In the genomic region with DNA sequence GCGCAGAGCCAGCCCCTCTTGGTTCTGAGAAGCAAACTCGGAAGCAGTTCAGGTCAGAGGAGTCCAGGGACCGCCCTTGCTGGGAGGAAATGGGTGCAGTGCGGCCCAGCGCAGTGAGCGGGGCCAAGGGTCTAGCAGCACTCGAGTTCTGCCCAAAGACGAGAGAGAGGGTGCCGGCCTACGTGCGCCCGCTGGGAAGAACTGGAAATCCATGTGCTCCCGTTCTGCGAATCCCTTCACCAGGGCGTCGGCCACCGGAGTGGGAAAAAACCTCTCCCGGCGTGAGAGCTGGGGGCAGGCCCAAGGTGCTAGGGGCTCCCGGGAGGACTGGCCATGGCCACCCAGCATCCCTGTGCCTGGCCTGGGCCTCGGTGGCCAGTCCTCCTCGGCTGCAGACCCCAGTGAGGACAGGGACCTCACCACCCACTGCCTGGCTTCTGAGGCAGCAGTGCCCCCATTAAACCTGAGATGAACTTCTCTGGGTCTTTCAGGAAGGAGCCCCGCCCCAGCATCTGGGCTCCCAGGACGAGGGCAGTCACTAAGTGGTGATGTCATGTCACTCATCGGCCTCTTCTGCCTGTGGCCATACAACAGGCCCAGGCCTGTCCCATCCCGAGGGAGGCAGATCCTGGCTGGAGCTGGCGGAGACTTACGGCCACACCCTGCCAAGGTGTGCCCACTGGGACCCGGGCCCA, we compare ENCODE assay signal across 1 cellular context.
TF ChIP-seq lines count a peak whose summit lies in the region.

No MANE protein-coding gene starts in this region.

TF ChIP-seq in HepG2, 621 proteins besides CTCF, POLR2A, EP300 and RAD21:
- TF ChIP-seq, protein P1, sequence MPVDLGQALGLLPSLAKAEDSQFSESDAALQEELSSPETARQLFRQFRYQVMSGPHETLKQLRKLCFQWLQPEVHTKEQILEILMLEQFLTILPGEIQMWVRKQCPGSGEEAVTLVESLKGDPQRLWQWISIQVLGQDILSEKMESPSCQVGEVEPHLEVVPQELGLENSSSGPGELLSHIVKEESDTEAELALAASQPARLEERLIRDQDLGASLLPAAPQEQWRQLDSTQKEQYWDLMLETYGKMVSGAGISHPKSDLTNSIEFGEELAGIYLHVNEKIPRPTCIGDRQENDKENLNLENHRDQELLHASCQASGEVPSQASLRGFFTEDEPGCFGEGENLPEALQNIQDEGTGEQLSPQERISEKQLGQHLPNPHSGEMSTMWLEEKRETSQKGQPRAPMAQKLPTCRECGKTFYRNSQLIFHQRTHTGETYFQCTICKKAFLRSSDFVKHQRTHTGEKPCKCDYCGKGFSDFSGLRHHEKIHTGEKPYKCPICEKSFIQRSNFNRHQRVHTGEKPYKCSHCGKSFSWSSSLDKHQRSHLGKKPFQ (CRISPR knock-in tag; IDR thresholded peaks at IDR 0.05; ENCODE audit: insufficient replicate concordance): no peak
- TF ChIP-seq ZNF292 (CRISPR knock-in tag; IDR thresholded peaks at IDR 0.05; ENCODE audit: borderline replicate concordance, low read depth) (no peak), MZF1 (CRISPR knock-in tag; IDR thresholded peaks at IDR 0.05; ENCODE audit: borderline replicate concordance) (no peak), GTF2F1 (IDR thresholded peaks at IDR 0.05; ENCODE audit: low read length) (no peak), ATF7 (IDR thresholded peaks at IDR 0.05) (0 out of 2 replicates have a peak, but pooled peaks have one; percentile 26), ATF7 (CRISPR knock-in tag; IDR thresholded peaks at IDR 0.05) (no peak)
- TF ChIP-seq, protein P2, sequence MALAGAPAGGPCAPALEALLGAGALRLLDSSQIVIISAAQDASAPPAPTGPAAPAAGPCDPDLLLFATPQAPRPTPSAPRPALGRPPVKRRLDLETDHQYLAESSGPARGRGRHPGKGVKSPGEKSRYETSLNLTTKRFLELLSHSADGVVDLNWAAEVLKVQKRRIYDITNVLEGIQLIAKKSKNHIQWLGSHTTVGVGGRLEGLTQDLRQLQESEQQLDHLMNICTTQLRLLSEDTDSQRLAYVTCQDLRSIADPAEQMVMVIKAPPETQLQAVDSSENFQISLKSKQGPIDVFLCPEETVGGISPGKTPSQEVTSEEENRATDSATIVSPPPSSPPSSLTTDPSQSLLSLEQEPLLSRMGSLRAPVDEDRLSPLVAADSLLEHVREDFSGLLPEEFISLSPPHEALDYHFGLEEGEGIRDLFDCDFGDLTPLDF (CRISPR knock-in tag; IDR thresholded peaks at IDR 0.05): no peak
TF ChIP-seq in HepG2: peak in this region for 1.
